Comparison of ENCODE assay signal across 8 cellular contexts in the genomic region with DNA sequence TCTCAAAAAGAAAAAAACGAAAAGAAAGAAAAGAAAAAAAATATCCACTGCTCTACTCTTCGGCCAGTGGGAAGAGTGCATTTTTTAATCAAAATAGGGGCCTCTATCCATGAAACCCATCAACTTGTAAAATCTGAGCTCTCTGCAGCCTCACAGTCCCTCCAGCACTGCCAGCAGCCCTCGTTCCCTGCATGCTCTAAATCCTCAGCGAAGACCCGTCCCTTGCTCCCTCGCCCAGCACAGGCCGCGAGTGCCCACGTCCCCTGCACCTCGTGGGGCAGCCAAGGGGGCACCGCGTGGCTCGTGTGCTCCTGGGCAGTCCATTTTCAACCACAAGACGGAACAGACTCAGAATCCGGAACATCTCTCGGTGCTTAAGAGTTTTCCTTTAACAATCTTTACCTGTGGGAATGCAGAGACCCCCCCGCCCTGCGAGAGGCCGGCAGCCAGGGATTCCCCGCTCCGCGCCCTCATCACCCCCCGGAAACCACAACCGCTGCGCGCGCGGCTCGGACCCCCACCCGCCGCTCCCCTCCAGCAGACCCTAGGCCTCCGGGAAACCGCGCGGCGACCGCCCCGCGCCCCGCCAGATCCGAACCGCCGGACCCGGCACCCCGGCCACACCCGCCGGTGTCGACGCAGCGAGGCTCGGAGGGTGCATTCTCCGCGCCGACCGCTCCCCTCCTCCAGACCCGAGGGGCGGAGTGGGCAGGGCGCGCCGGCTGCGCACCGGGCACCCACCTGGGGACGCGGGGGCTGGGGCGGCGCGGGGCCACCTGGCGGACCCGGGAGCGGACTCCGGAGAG. TPM values are rescaled to one million over a fixed set of nuclear protein-coding genes. Genes with fewer than 3 reads are reported as not detected.
DNase-seq lines count a peak whose midpoint lies in the region; ATAC-seq, FAIRE-seq and TF ChIP-seq lines count a peak whose summit lies in the region.

No MANE protein-coding gene starts in this region.

- peak overlapping the region; percentile 93 for H2AFZ ChIP-seq in K562 (ENCODE audit: low read depth, low read length)

- peak overlapping the region; percentile 70 for H3K4me3 ChIP-seq in Jurkat, Clone E6-1 (ENCODE audit: low read length)
- H3K4me3 ChIP-seq in K562 (peak overlapping the region; percentile 92), aorta (ENCODE audit: low read length in 2 of 2) (peak overlapping the region; percentile 66 to 68)

- peak overlapping the region; percentile 71 to 96 for H3K9ac ChIP-seq in K562 (ENCODE audit: insufficient read depth in 1 of 2, low read depth in 2 of 2, low read length in 2 of 2)

- H3K4me3 Mint-ChIP-seq in memory B cell, result peak overlapping the region; percentile 91

- peaks cover 19% of the 10 kb centered on the region for H3K4me1 Mint-ChIP-seq in memory B cell

- H3K27me3 ChIP-seq in K562 (ENCODE audit: control insufficient read depth in 2 of 2, insufficient read depth in 2 of 2, low read length in 2 of 2) (no peaks in the 10 kb centered on the region), aorta (ENCODE audit: control insufficient read depth in 1 of 2, insufficient read depth in 2 of 2, low read length in 1 of 2) (no peaks in the 10 kb centered on the region)

- peaks cover 56% of the 10 kb centered on the region for H3K79me2 ChIP-seq in K562 (ENCODE audit: control insufficient read depth, insufficient read depth, low read length)

- no peak for TF ChIP-seq POLR2A in K562 (conservative IDR thresholded peaks at IDR 0.05)

- peak overlapping the region; percentile 91 for H3K4me2 ChIP-seq in K562 (ENCODE audit: insufficient read depth, low read length)

- peaks cover 4% of the 10 kb centered on the region for H3K27me3 Mint-ChIP-seq in memory B cell

- 2% methylated on average over 24 of the region's 71 CpGs for WGBS in K562 (ENCODE audit: insufficient coverage, low coverage, missing lambda C conversion rate)
- 1% methylated on average over 61 to 71 of the region's 71 CpGs for WGBS in aorta, 2 donors

- peak; percentile 33 for DNase-seq in DMS53 (lab: John Stamatoyannopoulos, UW)
- DNase-seq in DMS53 treated with DMSO at 0.1 percent for 48 hours (lab: John Stamatoyannopoulos, UW; ENCODE audit: unreplicated experiment), result no peak
- no peak for DNase-seq in Jurkat, Clone E6-1 (ENCODE audit: low read depth, low spot score)
- DNase-seq in K562 (ENCODE audit: extremely low read depth in 1 of 4, low spot score in 3 of 4), result peak in 1 of 4 experiments; percentile 85
- DNase-seq in memory B cell (ENCODE audit: low spot score in 2 of 2), result no peak
- DNase-seq in aorta, result no peak
- DNase-seq in SKM-1 treated with dmso at 0.1 percent for 144 hours (lab: John Stamatoyannopoulos, UW; ENCODE audit: unreplicated experiment), result no peak
- DNase-seq in RCC 7860 (ENCODE audit: low spot score), result no peak

- H3K27ac ChIP-seq in K562 (ENCODE audit: extremely low read depth, low read depth, low read length) (peak overlapping the region; percentile 79), aorta (ENCODE audit: low read depth in 1 of 2, low read length in 2 of 2) (no peak overlapping the region)

- POLR2A ChIA-PET in K562 (lab: Yijun Ruan, JAX), result interaction anchor here (0.6 to 1.2 kb wide), 5 partner anchors 10 to 302 kb away, joined by 3 to 6 read pairs (median 4); a partner anchor contains a TSS

- BruUV-seq in K562 (replicated peaks; lab: Mats Ljungman, UMichigan), result TSS peak; percentile 42

- no peaks in the 10 kb centered on the region for H3K9me3 Mint-ChIP-seq in memory B cell

- no peak for TF ChIP-seq EP300 in K562 (IDR thresholded peaks at IDR 0.05; ENCODE audit: low read length)

- no peaks in the 10 kb centered on the region for H3K36me3 Mint-ChIP-seq in memory B cell

- peak overlapping the region; percentile 72 for H3K27ac Mint-ChIP-seq in memory B cell

- CTCF ChIA-PET in K562 (lab: Yijun Ruan, JAX; ENCODE audit: low intra/inter-chr PET ratio), result no interaction called here

- H3K9me1 ChIP-seq in K562 (ENCODE audit: control insufficient read depth, insufficient read depth, low read length), result peaks cover 3% of the 10 kb centered on the region

- no peak; the same call in 2 of the 3 replicates for ATAC-seq in K562
- ATAC-seq in memory B cell (ENCODE audit: low read depth), result no peak
- ATAC-seq in aorta (ENCODE audit: low FRiP score), result no peak

- no peaks in the 10 kb centered on the region; the same call in 1 of the 2 replicates for H4K20me1 ChIP-seq in K562 (replicated peaks; ENCODE audit: control insufficient read depth, insufficient read depth, low read length)

- H3K4me1 ChIP-seq in K562 (replicated peaks in 1 of 2; ENCODE audit: control insufficient read depth in 2 of 2, insufficient read depth in 2 of 2, low read length in 2 of 2), result peaks cover 49 to 69% of the 10 kb centered on the region in 2 experiments
- no peaks in the 10 kb centered on the region for H3K4me1 ChIP-seq in aorta (ENCODE audit: control insufficient read depth in 1 of 2, insufficient read depth in 2 of 2, low read length in 2 of 2)

- H3K36me3 ChIP-seq in K562 (ENCODE audit: control insufficient read depth, insufficient read depth, low read length), result peaks cover 12% of the 10 kb centered on the region; the same call in 1 of the 3 replicates
- no peaks in the 10 kb centered on the region for H3K36me3 ChIP-seq in aorta (ENCODE audit: control insufficient read depth in 1 of 2, insufficient read depth in 2 of 2, low read length in 1 of 2)

- H3K9me3 ChIP-seq in K562 (replicated peaks; ENCODE audit: control insufficient read depth, insufficient read depth, low read depth, low read length), result no peaks in the 10 kb centered on the region; the same call in 1 of the 2 replicates
- H3K9me3 ChIP-seq in aorta (ENCODE audit: control insufficient read depth, low read length), result no peaks in the 10 kb centered on the region

- no peak for TF ChIP-seq RAD21 in K562 (CRISPR knock-in tag; conservative IDR thresholded peaks at IDR 0.05 in 1 of 2, IDR thresholded peaks at IDR 0.05 in 1 of 2)

- in situ Hi-C loops in K562 (cut with MboI), result no loop called here

- intact Hi-C loops in K562 (cut with micrococcal nuclease), result loop anchor here (5.0 kb wide), 1 partner anchor 92 kb away; a partner anchor contains a TSS
- intact Hi-C loops in aorta (cut with DNase I), result loop anchor here in 1 of 2 donors (2.0 to 10.0 kb wide), 3 partner anchors 16 to 330 kb away; a partner anchor contains a TSS

- FAIRE-seq in K562 (lab: Jason Lieb, UNC) (no peak), RCC 7860 (lab: Jason Lieb, UNC) (no peak)

- no peak for TF ChIP-seq CTCF in K562 (IDR thresholded peaks at IDR 0.05 in 2 of 3, conservative IDR thresholded peaks at IDR 0.05 in 1 of 3; ENCODE audit: insufficient read depth in 2 of 3, low read depth in 1 of 3, low read length in 3 of 3)

RNA-seq across cellular contexts. Expression of a gene that starts 0.6 kb away (rescaled TPM):
- 31.2 TPM for polyA plus RNA-seq in Jurkat, Clone E6-1 (2012; ENCODE audit: insufficient read depth, insufficient read length)
- 164 and 173 TPM in 2 replicates for total RNA-seq in K562 (2011; cell fraction: chromatin; rRNA removed; ENCODE audit: low replicate concordance)
- 94.1 and 96.4 TPM in 2 replicates for total RNA-seq in K562 (2011; cell fraction: nucleolus; rRNA removed)
- total RNA-seq in K562 (2011; cell fraction: nucleoplasm; rRNA removed), result 75.4 and 97.2 TPM in 2 replicates
- total RNA-seq in K562 (2014; rRNA removed) (42.2 and 48.9 TPM in 2 replicates), K562 (2014; rRNA removed; fragmentation: Illumina TruSeq; extraction: Trizol) (52.4 and 56.9 TPM in 2 replicates), K562 (2015; rRNA removed; fragmentation: Illumina TruSeq; extraction: Trizol) (64.0 and 66.2 TPM in 2 replicates), K562 (2021) (71.3 and 74.0 TPM in 2 replicates), aorta (10 to 100 TPM; 28.8 to 30.9 TPM)
- polyA plus RNA-seq in K562 (2011; rRNA removed) (61.4 and 67.2 TPM in 2 replicates), K562 (2014; fragmentation: Illumina TruSeq; extraction: Trizol) (54.3 and 60.2 TPM in 2 replicates), K562 (2014; fragmentation: Nextera tagmentation; extraction: Ambion mirVana) (1 to 10 TPM; 5.3 to 7.2 TPM), K562 (2014; rRNA removed) (46.7 and 54.2 TPM in 2 replicates), aorta (10 to 100 TPM; 11.0 to 13.4 TPM)
- polyA plus RNA-seq in K562 (2011; cell fraction: cytosol; rRNA removed), result 35.5 and 45.2 TPM in 2 replicates
- 59.3 and 73.4 TPM in 2 replicates for polyA plus RNA-seq in K562 (2011; cell fraction: nucleus; rRNA removed)
- 52.4 and 57.0 TPM in 2 replicates for polyA plus RNA-seq in K562 (2012)
- 97.7 and 99.1 TPM in 2 replicates for polyA minus RNA-seq in K562 (2011; rRNA and poly(A)+ RNA removed)
- 33.7 and 42.9 TPM in 2 replicates for polyA minus RNA-seq in K562 (2011; cell fraction: cytosol; rRNA and poly(A)+ RNA removed)
- polyA minus RNA-seq in K562 (2011; cell fraction: nucleus; rRNA and poly(A)+ RNA removed), result 35.9 and 75.0 TPM in 2 replicates

RNA-seq across cellular contexts. Expression of a gene that starts 1.3 kb away (rescaled TPM):
- polyA plus RNA-seq in Jurkat, Clone E6-1 (2012; ENCODE audit: insufficient read depth, insufficient read length), result not detected
- 0.14 and 0.72 TPM in 2 replicates for total RNA-seq in K562 (2011; cell fraction: chromatin; rRNA removed; ENCODE audit: low replicate concordance)
- 0.83 and 1.7 TPM in 2 replicates for total RNA-seq in K562 (2011; cell fraction: nucleolus; rRNA removed)
- total RNA-seq in K562 (2011; cell fraction: nucleoplasm; rRNA removed), result 0.61 and 0.66 TPM in 2 replicates
- 1.3 and 1.5 TPM in 2 replicates for total RNA-seq in K562 (2014; rRNA removed)
- 0.41 and 0.58 TPM in 2 replicates for total RNA-seq in K562 (2014; rRNA removed; fragmentation: Illumina TruSeq; extraction: Trizol)
- total RNA-seq in K562 (2015; rRNA removed; fragmentation: Illumina TruSeq; extraction: Trizol), result 0.83 and 1.1 TPM in 2 replicates
- total RNA-seq in K562 (2021), result 1.2 TPM in 2 replicates
- polyA plus RNA-seq in K562 (2011; rRNA removed), result 0.24 and 0.31 TPM in 2 replicates
- 0.21 and 0.58 TPM in 2 replicates for polyA plus RNA-seq in K562 (2011; cell fraction: cytosol; rRNA removed)
- polyA plus RNA-seq in K562 (2011; cell fraction: nucleus; rRNA removed), result 0.37 and 0.40 TPM in 2 replicates
- 0.57 and 0.64 TPM in 2 replicates for polyA plus RNA-seq in K562 (2012)
- 0.28 and 0.47 TPM in 2 replicates for polyA plus RNA-seq in K562 (2014; fragmentation: Illumina TruSeq; extraction: Trizol)
- under 1 TPM; 0.03 to 0.04 TPM for polyA plus RNA-seq in K562 (2014; fragmentation: Nextera tagmentation; extraction: Ambion mirVana)
- 0.49 and 1.2 TPM in 2 replicates for polyA plus RNA-seq in K562 (2014; rRNA removed)
- 0.33 and 0.42 TPM in 2 replicates for polyA minus RNA-seq in K562 (2011; rRNA and poly(A)+ RNA removed)
- polyA minus RNA-seq in K562 (2011; cell fraction: cytosol; rRNA and poly(A)+ RNA removed), result 0.67 TPM in 1 of 2 replicates, not detected in the other
- 0.67 and 1.00 TPM in 2 replicates for polyA minus RNA-seq in K562 (2011; cell fraction: nucleus; rRNA and poly(A)+ RNA removed)
- total RNA-seq in aorta, result not detected
- under 1 TPM in 1 of 2 donors, not detected in 1; 0.25 TPM for polyA plus RNA-seq in aorta

RNA-seq across cellular contexts. Expression of a gene that starts 17.3 kb away (rescaled TPM):
- polyA plus RNA-seq in Jurkat, Clone E6-1 (2012; ENCODE audit: insufficient read depth, insufficient read length), result not detected
- 12.2 and 13.0 TPM in 2 replicates for total RNA-seq in K562 (2011; cell fraction: chromatin; rRNA removed; ENCODE audit: low replicate concordance)
- 12.4 and 16.3 TPM in 2 replicates for total RNA-seq in K562 (2011; cell fraction: nucleolus; rRNA removed)
- 14.6 and 19.5 TPM in 2 replicates for total RNA-seq in K562 (2011; cell fraction: nucleoplasm; rRNA removed)
- total RNA-seq in K562 (2014; rRNA removed) (14.9 and 23.0 TPM in 2 replicates), K562 (2014; rRNA removed; fragmentation: Illumina TruSeq; extraction: Trizol) (13.5 and 13.8 TPM in 2 replicates), K562 (2015; rRNA removed; fragmentation: Illumina TruSeq; extraction: Trizol) (13.8 and 14.4 TPM in 2 replicates), K562 (2021) (24.1 and 24.8 TPM in 2 replicates), aorta (1 to 10 TPM; 5.4 to 6.6 TPM)
- polyA plus RNA-seq in K562 (2011; rRNA removed) (9.6 and 10.4 TPM in 2 replicates), K562 (2014; fragmentation: Illumina TruSeq; extraction: Trizol) (11.6 and 12.3 TPM in 2 replicates), K562 (2014; fragmentation: Nextera tagmentation; extraction: Ambion mirVana) (10 to 100 TPM; 28.2 to 38.6 TPM), K562 (2014; rRNA removed) (9.7 TPM in 2 replicates), aorta (1 to 10 TPM; 3.5 to 4.5 TPM)
- 8.6 and 10.8 TPM in 2 replicates for polyA plus RNA-seq in K562 (2011; cell fraction: cytosol; rRNA removed)
- 4.9 and 6.9 TPM in 2 replicates for polyA plus RNA-seq in K562 (2011; cell fraction: nucleus; rRNA removed)
- polyA plus RNA-seq in K562 (2012), result 11.7 and 12.1 TPM in 2 replicates
- 7.7 and 10.1 TPM in 2 replicates for polyA minus RNA-seq in K562 (2011; rRNA and poly(A)+ RNA removed)
- 15.2 and 15.6 TPM in 2 replicates for polyA minus RNA-seq in K562 (2011; cell fraction: cytosol; rRNA and poly(A)+ RNA removed)
- polyA minus RNA-seq in K562 (2011; cell fraction: nucleus; rRNA and poly(A)+ RNA removed), result 9.9 and 11.7 TPM in 2 replicates

RNA-seq across cellular contexts. Expression of a gene that starts 45.2 kb away (rescaled TPM):
- not detected for polyA plus RNA-seq in Jurkat, Clone E6-1 (2012; ENCODE audit: insufficient read depth, insufficient read length)
- not detected in 2 replicates for total RNA-seq in K562 (2011; cell fraction: chromatin; rRNA removed; ENCODE audit: low replicate concordance)
- total RNA-seq in K562 (2011; cell fraction: nucleolus; rRNA removed), result not detected in 2 replicates
- total RNA-seq in K562 (2011; cell fraction: nucleoplasm; rRNA removed), result not detected in 2 replicates
- total RNA-seq in K562 (2014; rRNA removed) (not detected in 2 replicates), K562 (2014; rRNA removed; fragmentation: Illumina TruSeq; extraction: Trizol) (not detected in 2 replicates), K562 (2015; rRNA removed; fragmentation: Illumina TruSeq; extraction: Trizol) (not detected in 2 replicates), K562 (2021) (not detected in 2 replicates), aorta (under 1 TPM in 1 of 2 donors, not detected in 1; 0.18 TPM)
- polyA plus RNA-seq in K562 (2011; rRNA removed) (0.03 and 0.07 TPM in 2 replicates), K562 (2014; fragmentation: Illumina TruSeq; extraction: Trizol) (not detected in 2 replicates), K562 (2014; fragmentation: Nextera tagmentation; extraction: Ambion mirVana) (not detected), K562 (2014; rRNA removed) (not detected in 2 replicates), aorta (under 1 TPM in 1 of 2 donors, not detected in 1; 0.03 TPM)
- polyA plus RNA-seq in K562 (2011; cell fraction: cytosol; rRNA removed), result not detected in 2 replicates
- polyA plus RNA-seq in K562 (2011; cell fraction: nucleus; rRNA removed), result not detected in 2 replicates
- 0.05 TPM in 1 of 2 replicates, not detected in the other for polyA plus RNA-seq in K562 (2012)
- not detected in 2 replicates for polyA minus RNA-seq in K562 (2011; rRNA and poly(A)+ RNA removed)
- polyA minus RNA-seq in K562 (2011; cell fraction: cytosol; rRNA and poly(A)+ RNA removed), result not detected in 2 replicates
- polyA minus RNA-seq in K562 (2011; cell fraction: nucleus; rRNA and poly(A)+ RNA removed), result not detected in 2 replicates
